13 cellular contexts compared by ENCODE assay signal in the genomic region with DNA sequence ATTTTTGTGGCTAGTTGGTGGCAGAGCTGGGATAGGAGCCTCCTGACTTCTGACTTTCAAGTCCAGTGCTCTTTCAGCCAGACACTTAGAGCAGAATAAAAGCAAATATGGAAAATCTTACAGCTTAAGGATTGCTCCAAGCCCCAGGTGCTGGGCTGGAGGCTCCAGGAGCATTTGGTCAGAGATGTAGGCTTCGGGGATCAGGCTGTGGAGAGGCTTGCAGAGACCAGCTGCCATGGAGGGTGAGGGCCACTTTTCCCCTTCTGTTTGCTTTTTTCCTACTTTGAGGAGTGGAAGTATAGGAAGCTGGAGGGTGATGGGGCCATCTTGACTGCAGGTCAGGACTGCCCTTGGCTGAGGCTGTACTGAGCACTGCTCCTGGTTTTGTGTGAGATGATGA. TPM values are rescaled to one million over a fixed set of nuclear protein-coding genes. Genes with fewer than 3 reads are reported as not detected.
DNase-seq lines count a peak whose midpoint lies in the region; ATAC-seq and TF ChIP-seq lines count a peak whose summit lies in the region.
"Had no signal": no experiment of that assay in that cellular context is flagged by ENCODE, and none has a peak within 500 bp of the region (broad histone marks: within the 10 kb centered on the region; RNA-seq: fewer than 3 reads in every experiment).

No MANE protein-coding gene starts in this region.

- TF ChIP-seq CTCF in upper lobe of left lung (IDR thresholded peaks at IDR 0.05): no peak

- H3K4me3 ChIP-seq in muscle layer of colon (ENCODE audit: low read depth in 1 of 2, low read length in 2 of 2) (no peak overlapping the region), upper lobe of left lung (no peak overlapping the region)

- H3K27me3 ChIP-seq in muscle layer of colon (ENCODE audit: control insufficient read depth in 1 of 2, insufficient read depth in 2 of 2, low read length in 2 of 2) (no peaks in the 10 kb centered on the region), upper lobe of left lung (no peaks in the 10 kb centered on the region)

- WGBS in upper lobe of left lung, 2 donors: 89 to 90% methylated on average over 1 of the region's 1 CpG

- H3K27ac ChIP-seq in muscle layer of colon (ENCODE audit: low read depth, low read length) (peak overlapping the region; percentile 49), upper lobe of left lung (peak overlapping the region in 3 of 4 donors; percentile 78 to 81 (median 78))
- H3K27ac ChIP-seq: foreskin keratinocyte had no signal

- TF ChIP-seq EP300 in upper lobe of left lung (IDR thresholded peaks at IDR 0.05): no peak

- H3K27me3 Mint-ChIP-seq in activated naive CD4-positive, alpha-beta T cell treated with anti-CD3 and anti-CD28 coated beads, Interleukin-2, amount 50 U/mL, for 24 hours: no peaks in the 10 kb centered on the region
- no peaks in the 10 kb centered on the region for H3K27me3 Mint-ChIP-seq in activated naive CD8-positive, alpha-beta T cell treated with anti-CD3 and anti-CD28 coated beads for 36 hours

- H3K4me1 Mint-ChIP-seq in activated naive CD4-positive, alpha-beta T cell treated with anti-CD3 and anti-CD28 coated beads, Interleukin-2, amount 50 U/mL, for 24 hours: peaks cover 92% of the 10 kb centered on the region
- H3K4me1 Mint-ChIP-seq in activated naive CD8-positive, alpha-beta T cell treated with anti-CD3 and anti-CD28 coated beads for 36 hours: peaks cover 80% of the 10 kb centered on the region

- ATAC-seq in upper lobe of left lung (ENCODE audit: low FRiP score in 2 of 2): no peak
- no peak for ATAC-seq in HG03521 (IDR thresholded peaks at IDR 0.05; ENCODE audit: unreplicated experiment)
- ATAC-seq: foreskin keratinocyte, left lobe of liver had no signal

- H3K36me3 Mint-ChIP-seq in activated naive CD4-positive, alpha-beta T cell treated with anti-CD3 and anti-CD28 coated beads, Interleukin-2, amount 50 U/mL, for 24 hours: peaks cover 6% of the 10 kb centered on the region
- peaks cover 83% of the 10 kb centered on the region for H3K36me3 Mint-ChIP-seq in activated naive CD8-positive, alpha-beta T cell treated with anti-CD3 and anti-CD28 coated beads for 36 hours

- no peaks in the 10 kb centered on the region for H3K9me3 Mint-ChIP-seq in activated naive CD4-positive, alpha-beta T cell treated with anti-CD3 and anti-CD28 coated beads, Interleukin-2, amount 50 U/mL, for 24 hours
- no peaks in the 10 kb centered on the region for H3K9me3 Mint-ChIP-seq in activated naive CD8-positive, alpha-beta T cell treated with anti-CD3 and anti-CD28 coated beads for 36 hours

- DNase-seq in activated naive CD4-positive, alpha-beta T cell (lab: John Stamatoyannopoulos, UW): no peak
- no peak for DNase-seq in activated naive CD8-positive, alpha-beta T cell treated with anti-CD3 and anti-CD28 coated beads for 36 hours
- DNase-seq in upper lobe of left lung (no peak), C1 segment of cervical spinal cord (lab: John Stamatoyannopoulos, UW) (no peak), NCI-H226 (no peak)
- DNase-seq: activated naive CD4-positive, alpha-beta T cell treated with Interleukin-2 at 50 U/mL for 16 hours; foreskin keratinocyte; SHP77; stimulated activated CD4-positive, alpha-beta T cell treated with anti-CD3 and anti-CD28 coated beads, Interleukin-4, amount 100 ng/mL, for 4 hours had no signal

- no peak overlapping the region for H3K9ac ChIP-seq in muscle layer of colon (ENCODE audit: low read length)

- H3K4me1 ChIP-seq in muscle layer of colon (ENCODE audit: insufficient read depth, low read length) (peaks cover 61% of the 10 kb centered on the region), upper lobe of left lung (peaks cover 52 to 59% (median 58%) of the 10 kb centered on the region in 4 donors)
- H3K4me1 ChIP-seq: foreskin keratinocyte had no signal

- H3K9me3 ChIP-seq in muscle layer of colon (ENCODE audit: low read length) (no peaks in the 10 kb centered on the region), upper lobe of left lung (no peaks in the 10 kb centered on the region)

- H3K36me3 ChIP-seq in muscle layer of colon (ENCODE audit: insufficient read depth, low read length): peaks cover 2% of the 10 kb centered on the region
- H3K36me3 ChIP-seq in upper lobe of left lung: peaks cover 0 to 16% (median 3%) of the 10 kb centered on the region in 4 donors

- H3K27ac Mint-ChIP-seq in activated naive CD4-positive, alpha-beta T cell treated with anti-CD3 and anti-CD28 coated beads, Interleukin-2, amount 50 U/mL, for 24 hours: peak overlapping the region; percentile 12
- peak overlapping the region; percentile 82 for H3K27ac Mint-ChIP-seq in activated naive CD8-positive, alpha-beta T cell treated with anti-CD3 and anti-CD28 coated beads for 36 hours

- TF ChIP-seq POLR2A in upper lobe of left lung (IDR thresholded peaks at IDR 0.05): no peak

- H3K4me3 Mint-ChIP-seq in activated naive CD4-positive, alpha-beta T cell treated with anti-CD3 and anti-CD28 coated beads, Interleukin-2, amount 50 U/mL, for 24 hours: peak overlapping the region; percentile 71
- H3K4me3 Mint-ChIP-seq in activated naive CD8-positive, alpha-beta T cell treated with anti-CD3 and anti-CD28 coated beads for 36 hours: peak overlapping the region; percentile 71

RNA-seq across cellular contexts. Expression of a gene that starts 58.9 kb away (rescaled TPM):
- 10 to 100 TPM; 61.7 to 65.0 TPM for total RNA-seq in activated naive CD8-positive, alpha-beta T cell treated with anti-CD3 and anti-CD28 coated beads for 36 hours
- 10 to 100 TPM; 60.3 to 93.2 (median 72.6) TPM for total RNA-seq in upper lobe of left lung
